Comparison of ENCODE assay signal across 20 cellular contexts in the genomic region with DNA sequence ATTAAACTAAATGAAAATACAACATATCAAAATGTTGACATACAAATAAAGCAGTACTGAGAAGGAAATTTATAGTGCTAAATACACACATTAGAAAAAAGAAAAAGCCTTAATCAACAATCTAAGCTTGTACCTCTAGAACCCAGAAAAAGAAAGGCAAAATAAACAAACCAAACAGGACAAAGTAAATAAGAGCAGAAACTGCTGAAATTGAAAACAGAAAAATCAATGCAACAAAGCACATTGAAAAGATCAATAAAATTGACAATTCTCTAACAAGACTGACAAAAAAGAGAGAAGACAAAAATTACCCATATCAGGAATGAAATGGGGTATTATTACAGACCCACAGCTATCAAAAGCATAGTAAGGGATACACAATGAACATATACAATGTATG. TPM values are rescaled to one million over a fixed set of nuclear protein-coding genes. Genes with fewer than 3 reads are reported as not detected.
DNase-seq lines count a peak whose midpoint lies in the region; ATAC-seq and TF ChIP-seq lines count a peak whose summit lies in the region.
"Had no signal": no experiment of that assay in that cellular context is flagged by ENCODE, and none has a peak within 500 bp of the region (broad histone marks: within the 10 kb centered on the region; RNA-seq: fewer than 3 reads in every experiment).

No MANE protein-coding gene starts in this region.

- H3K27ac ChIP-seq in CD8-positive, alpha-beta T cell (ENCODE audit: low read depth, low read length), result no peak overlapping the region
- peak overlapping the region in 2 of 3 donors; percentile 12 to 42 for H3K27ac ChIP-seq in right lobe of liver
- H3K27ac ChIP-seq in body of pancreas, result no peak overlapping the region
- H3K27ac ChIP-seq: 22Rv1, neural progenitor cell, psoas muscle, RWPE1, stomach, transverse colon had no signal

- no peak for ATAC-seq in CD8-positive, alpha-beta T cell
- ATAC-seq in WTC11, result no peak
- peak in 3 of 4 donors; percentile 44 to 48 (median 46) for ATAC-seq in right lobe of liver
- no peak for ATAC-seq in body of pancreas
- ATAC-seq: psoas muscle had no signal

- H3K36me3 ChIP-seq in CD8-positive, alpha-beta T cell (ENCODE audit: insufficient read depth, low read length), result peaks cover 4% of the 10 kb centered on the region
- H3K36me3 ChIP-seq in right lobe of liver, result peaks cover 0 to 2% (median 0%) of the 10 kb centered on the region in 4 donors
- peaks cover 0 to 3% of the 10 kb centered on the region in 2 donors for H3K36me3 ChIP-seq in body of pancreas (replicated peaks in 1 of 2; ENCODE audit: insufficient read depth in 1 of 2, low read depth in 2 of 2)

- POLR2A ChIA-PET in CD8-positive, alpha-beta T cell (lab: Charles Lee), result no interaction called here
- POLR2A ChIA-PET in WTC11 (lab: Charles Lee), result no interaction called here

- TF ChIP-seq POLR2A in right lobe of liver (IDR thresholded peaks at IDR 0.05) (no peak), body of pancreas (IDR thresholded peaks at IDR 0.05) (no peak)

- intact Hi-C loops in CD8-positive, alpha-beta T cell (cut with DNase I, micrococcal nuclease), result no loop called here
- intact Hi-C loops in right lobe of liver (cut with DNase I), result no loop called here
- intact Hi-C loops in body of pancreas (cut with DNase I), result no loop called here

- no peaks in the 10 kb centered on the region for H3K27me3 Mint-ChIP-seq in T-helper 1 cell treated with Interleukin-12 subunit alpha and Interleukin-12 subunit beta and Interleukin-4 antibody, amounts not matched to agents 30 μg/mL and 1 μg/mL, for 36 hours (ENCODE audit: low read depth)
- H3K27me3 Mint-ChIP-seq in CD8-positive, alpha-beta T cell (ENCODE audit: low read depth), result no peaks in the 10 kb centered on the region
- no peaks in the 10 kb centered on the region for H3K27me3 Mint-ChIP-seq in WTC11 (ENCODE audit: low read depth)

- peak overlapping the region; percentile 7 for H3K27ac Mint-ChIP-seq in T-helper 1 cell treated with Interleukin-12 subunit alpha and Interleukin-12 subunit beta and Interleukin-4 antibody, amounts not matched to agents 30 μg/mL and 1 μg/mL, for 36 hours
- peak overlapping the region; percentile 29 for H3K27ac Mint-ChIP-seq in CD8-positive, alpha-beta T cell
- peak overlapping the region; percentile 86 for H3K27ac Mint-ChIP-seq in WTC11
- H3K27ac Mint-ChIP-seq: HFFc6, neural progenitor cell had no signal

- H3K36me3 Mint-ChIP-seq in T-helper 1 cell treated with Interleukin-12 subunit alpha and Interleukin-12 subunit beta and Interleukin-4 antibody, amounts not matched to agents 30 μg/mL and 1 μg/mL, for 36 hours (ENCODE audit: low read depth), result peaks cover 38% of the 10 kb centered on the region
- H3K36me3 Mint-ChIP-seq in CD8-positive, alpha-beta T cell, result peaks cover 56% of the 10 kb centered on the region
- H3K36me3 Mint-ChIP-seq in WTC11, result peaks cover 48% of the 10 kb centered on the region

- TF ChIP-seq CTCF in CD8-positive, alpha-beta T cell (IDR thresholded peaks at IDR 0.05), result no peak
- TF ChIP-seq CTCF in WTC11 (IDR thresholded peaks at IDR 0.05), result no peak
- TF ChIP-seq CTCF in right lobe of liver (IDR thresholded peaks at IDR 0.05), result no peak
- TF ChIP-seq CTCF in body of pancreas (IDR thresholded peaks at IDR 0.05), result no peak

- CTCF ChIA-PET in CD8-positive, alpha-beta T cell (lab: Charles Lee), result no interaction called here
- CTCF ChIA-PET in WTC11 (lab: Charles Lee), result no interaction called here

- no peaks in the 10 kb centered on the region for H3K9me3 Mint-ChIP-seq in T-helper 1 cell treated with Interleukin-12 subunit alpha and Interleukin-12 subunit beta and Interleukin-4 antibody, amounts not matched to agents 30 μg/mL and 1 μg/mL, for 36 hours
- H3K9me3 Mint-ChIP-seq in CD8-positive, alpha-beta T cell, result no peaks in the 10 kb centered on the region
- no peaks in the 10 kb centered on the region for H3K9me3 Mint-ChIP-seq in WTC11
- H3K9me3 Mint-ChIP-seq: HFFc6, neural progenitor cell had no signal

- no peaks in the 10 kb centered on the region for H3K9me3 ChIP-seq in CD8-positive, alpha-beta T cell (ENCODE audit: low read length)
- H3K9me3 ChIP-seq in right lobe of liver (no peaks in the 10 kb centered on the region), body of pancreas (no peaks in the 10 kb centered on the region)
- H3K9me3 ChIP-seq: psoas muscle, stomach, transverse colon had no signal

- H3K4me3 ChIP-seq in CD8-positive, alpha-beta T cell (ENCODE audit: low read depth, low read length), result no peak overlapping the region
- H3K4me3 ChIP-seq in right lobe of liver (no peak overlapping the region), body of pancreas (no peak overlapping the region)
- H3K4me3 ChIP-seq: neural progenitor cell, psoas muscle, stomach, transverse colon had no signal

- DNase-seq in T-helper 1 cell (no peak), WTC11 (ENCODE audit: low spot score) (no peak), right lobe of liver (no peak), activated gamma-delta T cell treated with Interleukin-2 at 50 U/mL for 16 hours (no peak), body of pancreas (no peak)
- DNase-seq in CD8-positive, alpha-beta T cell, result no peak
- no peak for DNase-seq in activated CD4-positive, CD25-positive, alpha-beta regulatory T cell treated with anti-CD3 and anti-CD28 coated beads, Interleukin-2, amount 50 U/mL, for 72 hours
- DNase-seq: activated CD4-positive, alpha-beta T cell treated with anti-CD3 and anti-CD28 coated beads, Interleukin-2, amount 50 U/mL, for 48 hours; AML-193; cortex of kidney; head of caudate nucleus; HFFc6; NCI-H510A; psoas muscle; stomach; transverse colon had no signal

- peaks cover 34% of the 10 kb centered on the region for H3K4me1 Mint-ChIP-seq in T-helper 1 cell treated with Interleukin-12 subunit alpha and Interleukin-12 subunit beta and Interleukin-4 antibody, amounts not matched to agents 30 μg/mL and 1 μg/mL, for 36 hours (ENCODE audit: low read depth)
- H3K4me1 Mint-ChIP-seq in CD8-positive, alpha-beta T cell (ENCODE audit: low read depth), result peaks cover 51% of the 10 kb centered on the region
- H3K4me1 Mint-ChIP-seq in WTC11, result peaks cover 19% of the 10 kb centered on the region
- H3K4me1 Mint-ChIP-seq: neural progenitor cell had no signal

- no peaks in the 10 kb centered on the region for H3K27me3 ChIP-seq in CD8-positive, alpha-beta T cell (ENCODE audit: insufficient read depth, low read length)
- H3K27me3 ChIP-seq in right lobe of liver, result no peaks in the 10 kb centered on the region
- peaks cover 0 to 3% of the 10 kb centered on the region in 2 donors for H3K27me3 ChIP-seq in body of pancreas
- H3K27me3 ChIP-seq: neural progenitor cell, stomach, transverse colon had no signal

- H3K4me1 ChIP-seq in CD8-positive, alpha-beta T cell (ENCODE audit: insufficient read depth, low read length), result peaks cover 16% of the 10 kb centered on the region
- peaks cover 0 to 25% (median 4%) of the 10 kb centered on the region in 4 donors for H3K4me1 ChIP-seq in right lobe of liver
- peaks cover 10% of the 10 kb centered on the region for H3K4me1 ChIP-seq in body of pancreas
- H3K4me1 ChIP-seq: neural progenitor cell, transverse colon had no signal

- H3K4me3 Mint-ChIP-seq in T-helper 1 cell treated with Interleukin-12 subunit alpha and Interleukin-12 subunit beta and Interleukin-4 antibody, amounts not matched to agents 30 μg/mL and 1 μg/mL, for 36 hours, result no peak overlapping the region
- H3K4me3 Mint-ChIP-seq in CD8-positive, alpha-beta T cell, result no peak overlapping the region
- H3K4me3 Mint-ChIP-seq in WTC11, result no peak overlapping the region
- H3K4me3 Mint-ChIP-seq: HFFc6, neural progenitor cell had no signal

TF ChIP-seq in WTC11, 78 proteins besides CTCF, POLR2A, EP300 and RAD21 (continues in another document):
- TF ChIP-seq ZNF121 (CRISPR knock-in tag; IDR thresholded peaks at IDR 0.05) (no peak), ZNF232 (CRISPR knock-in tag; IDR thresholded peaks at IDR 0.05) (no peak), FOXP1 (CRISPR knock-in tag; IDR thresholded peaks at IDR 0.05; ENCODE audit: borderline replicate concordance) (no peak), ZNF671 (CRISPR knock-in tag; IDR thresholded peaks at IDR 0.05) (no peak)
- TF ChIP-seq, protein P1, sequence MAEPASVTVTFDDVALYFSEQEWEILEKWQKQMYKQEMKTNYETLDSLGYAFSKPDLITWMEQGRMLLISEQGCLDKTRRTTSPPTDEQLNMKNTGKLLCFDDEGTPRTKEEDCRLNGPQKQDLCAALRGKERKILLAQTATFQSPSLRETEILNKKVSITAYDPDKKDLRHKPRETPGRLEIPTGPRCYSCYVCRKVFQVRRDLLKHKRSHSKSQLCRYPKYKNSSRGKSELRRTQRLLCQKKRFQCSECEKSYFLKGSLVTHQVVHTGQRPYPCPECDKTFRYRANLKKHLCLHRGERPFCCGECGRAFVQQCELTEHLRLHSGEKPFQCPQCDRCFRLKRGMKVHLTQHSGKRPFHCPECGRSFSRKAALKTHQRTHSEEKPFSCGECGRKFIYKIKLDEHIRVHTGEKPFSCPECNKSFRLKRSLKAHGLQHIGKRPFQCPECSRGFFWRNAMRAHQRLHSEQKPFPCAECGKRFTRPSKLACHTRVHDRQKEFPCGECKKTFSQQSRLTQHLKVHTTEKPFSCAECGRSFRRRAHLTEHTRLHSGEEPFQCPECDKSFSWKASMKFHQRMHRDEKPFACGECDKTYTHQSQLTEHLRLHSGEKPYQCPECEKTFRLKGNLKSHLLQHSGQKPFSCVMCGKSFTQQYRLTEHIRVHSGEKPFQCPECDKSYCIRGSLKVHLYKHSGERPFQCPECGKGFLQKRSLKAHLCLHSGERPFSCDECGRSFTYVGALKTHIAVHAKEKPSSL (CRISPR knock-in tag; conservative IDR thresholded peaks at IDR 0.05), result no peak
- TF ChIP-seq, protein P2, sequence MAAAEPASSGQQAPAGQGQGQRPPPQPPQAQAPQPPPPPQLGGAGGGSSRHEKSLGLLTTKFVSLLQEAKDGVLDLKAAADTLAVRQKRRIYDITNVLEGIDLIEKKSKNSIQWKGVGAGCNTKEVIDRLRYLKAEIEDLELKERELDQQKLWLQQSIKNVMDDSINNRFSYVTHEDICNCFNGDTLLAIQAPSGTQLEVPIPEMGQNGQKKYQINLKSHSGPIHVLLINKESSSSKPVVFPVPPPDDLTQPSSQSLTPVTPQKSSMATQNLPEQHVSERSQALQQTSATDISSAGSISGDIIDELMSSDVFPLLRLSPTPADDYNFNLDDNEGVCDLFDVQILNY (CRISPR knock-in tag; IDR thresholded peaks at IDR 0.05), result no peak
- TF ChIP-seq, protein P3, sequence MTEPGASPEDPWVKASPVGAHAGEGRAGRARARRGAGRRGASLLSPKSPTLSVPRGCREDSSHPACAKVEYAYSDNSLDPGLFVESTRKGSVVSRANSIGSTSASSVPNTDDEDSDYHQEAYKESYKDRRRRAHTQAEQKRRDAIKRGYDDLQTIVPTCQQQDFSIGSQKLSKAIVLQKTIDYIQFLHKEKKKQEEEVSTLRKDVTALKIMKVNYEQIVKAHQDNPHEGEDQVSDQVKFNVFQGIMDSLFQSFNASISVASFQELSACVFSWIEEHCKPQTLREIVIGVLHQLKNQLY (CRISPR knock-in tag; IDR thresholded peaks at IDR 0.05), result no peak

RNA-seq across cellular contexts. Expression of a gene that starts 21.0 kb away (rescaled TPM):
- 10 to 100 TPM; 17.8 to 19.5 TPM for total RNA-seq in CD8-positive, alpha-beta T cell
- total RNA-seq in WTC11 (2021), result 75.6 to 98.2 TPM (median 75.9 TPM) in 3 replicates
- 10 to 100 TPM in 3 of 6 experiments, 1 to 10 TPM in 3; 6.4 to 35.4 (median 10.4) TPM for total RNA-seq in right lobe of liver
- total RNA-seq in body of pancreas, result 10 to 100 TPM; 16.6 to 70.5 TPM

RNA-seq across cellular contexts. Expression of a gene that starts 38.2 kb away (rescaled TPM):
- total RNA-seq in CD8-positive, alpha-beta T cell, result 1 to 10 TPM; 1.7 to 2.3 TPM
- 13.7 to 17.2 TPM (median 14.9 TPM) in 3 replicates for total RNA-seq in WTC11 (2021)
- 1 to 10 TPM; 1.0 to 3.4 (median 1.5) TPM for total RNA-seq in right lobe of liver
- total RNA-seq in body of pancreas, result 10 to 100 TPM; 12.2 to 19.5 TPM

Comparison
In these comparisons a context has a peak if more than half of its experiments do, and no peak if none do; other contexts are left out.
1. H3K27ac Mint-ChIP-seq: peak in every context shown above with its lines; median percentile 86 in WTC11; 29 in CD8-positive, alpha-beta T cell; 7 in T-helper 1 cell treated with Interleukin-12 subunit alpha and Interleukin-12 subunit beta and Interleukin-4 antibody, amounts not matched to agents 30 μg/mL and 1 μg/mL, for 36 hours.
2. ATAC-seq: peak in right lobe of liver (3 of 4); none in CD8-positive, alpha-beta T cell (single experiment), WTC11 (single experiment) and body of pancreas (single experiment).
3. H3K27ac ChIP-seq: peak in right lobe of liver (2 of 3); none in CD8-positive, alpha-beta T cell (single experiment) and body of pancreas (0 of 4).